ENCODE assay signal across 27 cellular contexts in genomic region chr4:148064451-148064850, GRCh38.
"Had no signal": no experiment of that assay in that cellular context is flagged by ENCODE, and none has a peak within 500 bp of the region (broad histone marks: within the 10 kb centered on the region; RNA-seq: fewer than 3 reads in every experiment).

No MANE protein-coding gene starts in this region.

- ATAC-seq: activated T-helper 17 cell treated with anti-CD3 and anti-CD28 coated beads, Interleukin-2, amount 50 U/mL, for 72 hours; Panc1; Right ventricle myocardium inferior; T-cell; WTC11 had no signal

- H3K36me3 ChIP-seq: cardiac muscle cell had no signal

- H3K4me3 Mint-ChIP-seq: activated naive CD4-positive, alpha-beta T cell treated with anti-CD3 and anti-CD28 coated beads for 36 hours; activated naive CD8-positive, alpha-beta T cell; activated T-helper 17 cell treated with anti-CD3 and anti-CD28 coated beads, Interleukin-2, amount 50 U/mL, for 72 hours; T-cell; WTC11 had no signal

- H3K27ac Mint-ChIP-seq: activated naive CD4-positive, alpha-beta T cell treated with anti-CD3 and anti-CD28 coated beads for 36 hours; activated naive CD8-positive, alpha-beta T cell; activated T-helper 17 cell treated with anti-CD3 and anti-CD28 coated beads, Interleukin-2, amount 50 U/mL, for 72 hours; T-cell; WTC11 had no signal

- H3K27me3 ChIP-seq: brain microvascular endothelial cell, cardiac muscle cell had no signal

- H3K27ac ChIP-seq: brain microvascular endothelial cell, cardiac muscle cell, SK-N-MC had no signal

- H3K9me3 Mint-ChIP-seq: activated naive CD4-positive, alpha-beta T cell treated with anti-CD3 and anti-CD28 coated beads for 36 hours; activated T-helper 17 cell treated with anti-CD3 and anti-CD28 coated beads, Interleukin-2, amount 50 U/mL, for 72 hours; T-cell; WTC11 had no signal

- DNase-seq: activated CD4-positive, alpha-beta T cell treated with anti-CD3 and anti-CD28 coated beads for 48 hours; activated CD4-positive, alpha-beta T cell treated with anti-CD3 and anti-CD28 coated beads, Interleukin-2, amount 50 U/mL, for 4 hours; activated CD4-positive, CD25-positive, alpha-beta regulatory T cell treated with anti-CD3 and anti-CD28 coated beads, Interleukin-2, amount 50 U/mL, for 72 hours; activated gamma-delta T cell; activated naive CD4-positive, alpha-beta T cell treated with anti-CD3 and anti-CD28 coated beads for 36 hours; activated T-cell treated with anti-CD3 and anti-CD28 coated beads for 4 hours; activated T-cell treated with anti-CD3 and anti-CD28 coated beads, Interleukin-2, amount 50 U/mL, for 48 hours; Kasumi-1; KBM-7; NCI-H146; NCI-H187 treated with DMSO at 0.1 percent for 48 hours; NCI-H2081 treated with DMSO at 0.1 percent for 48 hours; NCI-H2227 treated with DMSO at 0.1 percent for 48 hours; NCI-H446 treated with DMSO at 0.1 percent for 48 hours; NCI-H524 treated with DMSO at 0.1 percent for 48 hours; NCI-H748 treated with DMSO at 0.1 percent for 48 hours; OCI-M1; RPMI8226; T-cell had no signal

- H3K27me3 Mint-ChIP-seq: activated naive CD8-positive, alpha-beta T cell; activated T-helper 17 cell treated with anti-CD3 and anti-CD28 coated beads, Interleukin-2, amount 50 U/mL, for 72 hours; T-cell had no signal

- H3K4me3 ChIP-seq: cardiac muscle cell, SK-N-MC had no signal

- H3K36me3 Mint-ChIP-seq: WTC11 had no signal
